ENCODE assay signal across 9 cellular contexts in the genomic region with DNA sequence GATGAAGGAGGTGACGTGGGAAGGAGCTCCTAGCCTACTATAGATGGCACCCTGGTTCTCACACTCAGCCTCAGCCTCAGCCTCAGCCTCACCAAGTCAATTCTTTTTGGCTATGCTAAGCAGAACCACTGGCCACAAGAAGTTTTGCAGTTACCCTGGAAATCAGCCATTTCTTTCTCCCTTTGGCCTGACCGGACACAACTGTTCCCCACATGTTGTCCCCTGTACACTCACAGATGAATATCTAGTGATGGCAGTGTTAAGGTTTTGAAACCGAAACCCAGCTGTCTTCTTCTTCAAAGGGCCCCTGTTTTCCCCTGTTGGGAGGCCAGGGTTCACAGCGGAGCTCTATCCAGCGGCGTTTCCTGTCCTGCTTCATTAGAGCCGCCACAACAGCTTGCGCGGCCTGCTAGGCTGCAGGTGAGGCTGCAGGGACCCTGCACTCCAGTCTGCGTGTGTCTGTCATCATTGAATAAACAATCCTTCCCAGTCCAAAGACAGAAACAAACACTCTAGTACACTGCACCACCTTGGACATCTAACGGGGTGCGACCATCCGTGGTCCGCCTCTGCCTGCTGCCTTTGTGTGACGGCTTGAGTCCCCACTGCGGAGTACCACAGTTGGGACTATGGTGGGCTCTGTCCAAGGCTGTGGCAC.
DNase-seq lines count a peak whose midpoint lies in the region; ATAC-seq and TF ChIP-seq lines count a peak whose summit lies in the region.
"Had no signal": no experiment of that assay in that cellular context is flagged by ENCODE, and none has a peak within 500 bp of the region (broad histone marks: within the 10 kb centered on the region; RNA-seq: fewer than 3 reads in every experiment).

No MANE protein-coding gene starts in this region.

- H3K36me3 ChIP-seq in HEK293 (ENCODE audit: control insufficient read depth in 2 of 2, insufficient read depth in 1 of 2, low read length in 2 of 2) (no peaks in the 10 kb centered on the region), mammary epithelial cell (ENCODE audit: insufficient read depth, low read length) (no peaks in the 10 kb centered on the region)

- H3K27me3 ChIP-seq in mammary epithelial cell (ENCODE audit: insufficient read depth, low read length) = no peaks in the 10 kb centered on the region

- H3K4me2 ChIP-seq in mammary epithelial cell (ENCODE audit: insufficient read depth, low read depth, low read length) = no peak overlapping the region

- H3K9ac ChIP-seq in mammary epithelial cell (ENCODE audit: insufficient read depth, low read length) = no peak overlapping the region

- dilution Hi-C loops in mammary epithelial cell (cut with HindIII; ENCODE audit: low sequenced_read_pairs) = no loop called here

- peak overlapping the region; percentile 40; the same call in 1 of the 2 replicates for H3K27ac ChIP-seq in HEK293 (ENCODE audit: extremely low read depth, low read depth, low read length)
- no peak overlapping the region for H3K27ac ChIP-seq in mammary epithelial cell (ENCODE audit: insufficient read depth, low read depth, low read length)

- ATAC-seq in activated T-cell treated with anti-CD3 and anti-CD28 coated beads, Interleukin-2, amount 50 U/mL, for 4 hours = peak; percentile 34 to 46
- peak; percentile 41 for ATAC-seq in left lobe of liver

- CTCF ChIA-PET in HEK293 (lab: Yijun Ruan, JAX) = interaction anchor here (0.6 kb wide), 1 partner anchor 63 kb away, joined by 6 read pairs; no protein-coding TSS in a partner anchor
- CTCF ChIA-PET in mammary epithelial cell (lab: Charles Lee; ENCODE audit: low non-redundant PET) = no interaction called here

- intact Hi-C loops in mammary epithelial cell (cut with micrococcal nuclease) = no loop called here

- no peaks in the 10 kb centered on the region for H3K79me2 ChIP-seq in mammary epithelial cell (ENCODE audit: insufficient read depth, low read length)

- WGBS in mammary epithelial cell (ENCODE audit: low coverage, missing lambda C conversion rate) = 94% methylated on average over 15 of the region's 16 CpGs

- POLR2A ChIA-PET in HEK293 (lab: Yijun Ruan, JAX) = no interaction called here

- no peaks in the 10 kb centered on the region; the same call in 1 of the 2 replicates for H3K9me3 ChIP-seq in HEK293 (ENCODE audit: control insufficient read depth, insufficient read depth, low read depth, low read length)
- H3K9me3 ChIP-seq in mammary epithelial cell (replicated peaks; ENCODE audit: insufficient read depth, low read length) = no peaks in the 10 kb centered on the region

- H3K27me3 Mint-ChIP-seq in activated T-cell treated with anti-CD3 and anti-CD28 coated beads, Interleukin-2, amount 50 U/mL, for 4 hours (ENCODE audit: low read depth) = no peaks in the 10 kb centered on the region

- H3K4me1 Mint-ChIP-seq in activated T-cell treated with anti-CD3 and anti-CD28 coated beads, Interleukin-2, amount 50 U/mL, for 4 hours (ENCODE audit: low read depth) = peaks cover 22% of the 10 kb centered on the region

- H3K4me1 ChIP-seq in HEK293 (ENCODE audit: control insufficient read depth, insufficient read depth, low read length) (peaks cover 11% of the 10 kb centered on the region), mammary epithelial cell (ENCODE audit: insufficient read depth, low read length) (no peaks in the 10 kb centered on the region)

- no peak for DNase-seq in activated T-cell treated with anti-CD3 and anti-CD28 coated beads, Interleukin-2, amount 50 U/mL, for 4 hours
- no peak for DNase-seq in activated T-cell treated with anti-CD3 and anti-CD28 coated beads, Interleukin-2, amount 50 U/mL, for 1 hour
- peak; percentile 52 for DNase-seq in NCI-H2029 treated with DMSO at 0.1 percent for 48 hours (lab: John Stamatoyannopoulos, UW)
- DNase-seq in left lobe of liver (ENCODE audit: low spot score) = no peak
- no peak for DNase-seq in NCI-H1105 treated with DMSO at 0.1 percent for 48 hours (lab: John Stamatoyannopoulos, UW)
- DNase-seq in A172 (ENCODE audit: low spot score) = no peak
- no peak for DNase-seq in mammary epithelial cell
- DNase-seq: left cardiac atrium had no signal

- TF ChIP-seq CTCF in HEK293 (tag by site-specific recombination; IDR thresholded peaks at IDR 0.05) = no peak
- no peak for TF ChIP-seq CTCF in mammary epithelial cell (conservative IDR thresholded peaks at IDR 0.05 in 1 of 2, IDR thresholded peaks at IDR 0.05 in 1 of 2; ENCODE audit: extremely low read depth in 1 of 2, insufficient read depth in 1 of 2, low read depth in 1 of 2, low read length in 2 of 2)

- peaks cover 30% of the 10 kb centered on the region for H3K36me3 Mint-ChIP-seq in activated T-cell treated with anti-CD3 and anti-CD28 coated beads, Interleukin-2, amount 50 U/mL, for 4 hours (ENCODE audit: insufficient read depth)

- no peak overlapping the region for H2AFZ ChIP-seq in mammary epithelial cell (ENCODE audit: low read depth, low read length)

- H3K4me3 ChIP-seq in HEK293 (ENCODE audit: low read depth, low read length) (no peak overlapping the region), mammary epithelial cell (replicated peaks in 1 of 3; ENCODE audit: insufficient read depth in 1 of 3, low read depth in 2 of 3, low read length in 3 of 3) (no peak overlapping the region)

- peak overlapping the region; percentile 17 for H3K4me3 Mint-ChIP-seq in activated T-cell treated with anti-CD3 and anti-CD28 coated beads, Interleukin-2, amount 50 U/mL, for 4 hours

- in situ Hi-C loops in mammary epithelial cell (cut with MboI; ENCODE audit: low sequenced_read_pairs in 2 of 2) = no loop called here

- BruUV-seq in mammary epithelial cell (replicated peaks; lab: Mats Ljungman, UMichigan) = no TSS peak

- no peaks in the 10 kb centered on the region for H4K20me1 ChIP-seq in mammary epithelial cell (ENCODE audit: insufficient read depth, low read length)

- no peaks in the 10 kb centered on the region for H3K9me3 Mint-ChIP-seq in activated T-cell treated with anti-CD3 and anti-CD28 coated beads, Interleukin-2, amount 50 U/mL, for 4 hours

TF ChIP-seq in HEK293, 187 proteins besides CTCF, POLR2A, EP300 and RAD21:
- TF ChIP-seq ZNF785 (tag by site-specific recombination; IDR thresholded peaks at IDR 0.05) = no peak
- 0 out of 2 replicates have a peak, but pooled peaks have one; percentile 22 for TF ChIP-seq ZBTB44 (tag by site-specific recombination; IDR thresholded peaks at IDR 0.05)
